In the genomic region with DNA sequence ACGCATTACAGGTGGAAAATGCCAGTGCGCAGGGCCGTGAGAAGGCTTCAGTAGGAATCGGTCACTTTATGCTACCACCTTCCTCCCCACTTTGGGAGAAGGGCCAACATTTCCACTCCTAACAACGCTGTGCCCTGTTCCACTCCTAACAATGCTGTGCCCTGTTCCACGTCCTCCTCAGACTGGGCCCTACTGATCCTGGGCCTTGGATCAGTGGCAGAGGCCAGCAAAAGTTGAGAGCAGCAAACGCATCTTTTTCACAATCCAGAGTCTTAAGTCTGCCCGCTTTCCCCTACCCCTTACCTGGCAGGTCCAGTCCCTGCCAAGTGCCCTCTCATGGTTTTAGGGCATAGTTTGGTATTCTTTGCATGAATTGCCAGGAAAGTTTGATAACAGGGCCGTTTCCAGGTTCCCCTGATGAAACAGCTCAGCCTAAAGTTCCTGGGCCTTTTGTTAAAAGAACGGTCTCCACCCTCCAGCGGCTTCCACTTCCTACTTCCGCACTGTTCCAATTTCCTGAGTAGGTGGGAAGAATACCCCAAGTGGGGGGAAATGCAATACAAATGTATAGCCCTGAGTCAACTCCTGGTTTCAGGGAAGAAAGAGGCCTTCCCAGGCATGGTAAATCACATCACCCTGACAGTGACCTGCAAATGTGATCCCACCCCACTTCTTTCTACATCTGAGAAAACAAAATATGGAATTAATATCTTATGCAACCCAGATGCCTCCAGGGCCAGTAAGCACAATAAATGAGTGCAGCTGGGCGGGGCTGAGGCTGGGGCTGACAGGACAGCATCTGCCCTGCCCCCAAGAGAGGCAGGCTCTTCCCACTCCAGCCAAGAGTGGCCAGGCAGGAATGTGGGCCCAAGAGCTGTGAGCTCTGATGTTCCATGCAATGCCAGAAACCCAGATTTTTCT, we compare ENCODE assay signal across 8 cellular contexts. TPM values are rescaled to one million over a fixed set of nuclear protein-coding genes. Genes with fewer than 3 reads are reported as not detected.
DNase-seq lines count a peak whose midpoint lies in the region; ATAC-seq, FAIRE-seq and TF ChIP-seq lines count a peak whose summit lies in the region.

No MANE protein-coding gene starts in this region.

- H3K36me3 ChIP-seq in mesodermal cell (ENCODE audit: control insufficient read depth, insufficient read depth, low read length): peaks cover 59% of the 10 kb centered on the region

- no peak overlapping the region for H3K4me3 ChIP-seq in mesodermal cell (ENCODE audit: extremely low read depth, insufficient read depth, low read length, poor library complexity, severe bottlenecking)

- peak overlapping the region; percentile 99 for H3K27ac ChIP-seq in mesodermal cell (ENCODE audit: low read depth, low read length, severe bottlenecking)

- no peaks in the 10 kb centered on the region for H3K9me3 ChIP-seq in mesodermal cell (ENCODE audit: control insufficient read depth, low read length)

- WGBS in mesodermal cell (ENCODE audit: insufficient coverage in 2 of 2), 2 experiments: 81 to 85% methylated on average over 8 to 9 of the region's 13 CpGs

- DNase-seq in AG09319 (ENCODE audit: extremely low read depth, low read depth) (peak; percentile 99), M059J (ENCODE audit: low read depth) (peak; percentile 93), ureter (ENCODE audit: low spot score) (peak; percentile 86), NCI-H82 (lab: John Stamatoyannopoulos, UW) (no peak)

- FAIRE-seq in endometrium (lab: Jason Lieb, UNC): peak; percentile 92

- ATAC-seq in GM21360 (IDR thresholded peaks at IDR 0.05; ENCODE audit: unreplicated experiment): no peak
- no peak for ATAC-seq in HG03280 (IDR thresholded peaks at IDR 0.05; ENCODE audit: unreplicated experiment)

- peaks cover 83% of the 10 kb centered on the region for H3K4me1 ChIP-seq in mesodermal cell (ENCODE audit: control insufficient read depth, insufficient read depth, low read length, poor library complexity, severe bottlenecking)

- no peak for TF ChIP-seq CTCF in AG09319 (IDR thresholded peaks at IDR 0.05; ENCODE audit: low read depth, low read length)

RNA-seq across cellular contexts. Expression of a gene that starts 15.0 kb away (rescaled TPM):
- 31.8 and 37.9 TPM in 2 replicates for total RNA-seq in M059J (2014; rRNA removed; shearing (Covaris generic))
- 94.1 TPM for polyA plus RNA-seq in mesodermal cell (2013, experiment 1 of 2)
- 84.8 TPM for polyA plus RNA-seq in mesodermal cell (2013, experiment 2 of 2)
- 86.9 TPM for total RNA-seq in ureter

RNA-seq across cellular contexts. Expression of a gene that starts 15.3 kb away (rescaled TPM):
- total RNA-seq in M059J (2014; rRNA removed; shearing (Covaris generic)): 22.0 and 28.5 TPM in 2 replicates
- 30.0 TPM for polyA plus RNA-seq in mesodermal cell (2013, experiment 1 of 2)
- polyA plus RNA-seq in mesodermal cell (2013, experiment 2 of 2): 24.4 TPM
- 46.4 TPM for total RNA-seq in ureter
